In the genomic region with DNA sequence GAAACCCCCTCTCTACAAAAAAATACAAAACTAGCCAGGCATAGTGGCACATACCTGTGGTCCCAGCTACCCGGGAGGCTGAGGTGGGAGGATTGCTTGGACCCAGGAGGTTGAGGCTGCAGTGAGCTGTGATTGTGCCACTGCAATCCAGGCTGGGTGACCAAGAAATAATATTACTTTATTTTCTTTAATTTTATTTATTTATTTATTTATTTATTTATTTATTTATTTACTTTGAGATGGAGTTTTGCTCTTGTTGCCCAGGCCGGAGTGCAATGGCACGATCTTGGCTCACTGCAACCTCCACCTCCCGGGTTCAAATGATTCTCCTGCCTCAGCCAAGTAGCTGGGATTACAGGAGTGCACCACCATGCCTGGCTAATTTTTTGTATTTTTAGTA, we compare ENCODE assay signal across 13 cellular contexts. TPM values are rescaled to one million over a fixed set of nuclear protein-coding genes. Genes with fewer than 3 reads are reported as not detected.
"Had no signal": no experiment of that assay in that cellular context is flagged by ENCODE, and none has a peak within 500 bp of the region (broad histone marks: within the 10 kb centered on the region; RNA-seq: fewer than 3 reads in every experiment).

No MANE protein-coding gene starts in this region.

RNA-seq across cellular contexts. Expression of gene ELN, which starts 16.6 kb away (rescaled TPM):
- total RNA-seq: activated B cell treated with CpG ODN at 0.5 μM for 24 hours; activated CD4-positive, alpha-beta memory T cell treated with anti-CD3 and anti-CD28 coated beads for 36 hours; activated CD4-positive, alpha-beta T cell treated with anti-CD3 and anti-CD28 coated beads, Interleukin-2, amount 10 ng/mL, durations not matched to agents 24 days and 14 days; activated CD8-positive, alpha-beta T cell treated with anti-CD3 and anti-CD28 coated beads for 36 hours; activated naive CD4-positive, alpha-beta T cell treated with anti-CD3 and anti-CD28 coated beads, Interleukin-2, amount 50 U/mL, for 72 hours; activated naive CD8-positive, alpha-beta T cell treated with anti-CD3 and anti-CD28 coated beads for 36 hours; activated T-cell treated with anti-CD3 and anti-CD28 coated beads, Interleukin-2, amount 50 U/mL, for 72 hours; activated T-helper 1 cell treated with anti-CD3 and anti-CD28 coated beads, Interleukin-12 subunit alpha, Interleukin-12 subunit beta, Interleukin-2, Interleukin-4 antibody, amounts not matched to agents 30 ng/mL and 10 ng/mL and 1 ng/mL, durations not matched to agents 14 hours and 24 hours and 36 hours; activated T-helper 17 cell treated with anti-CD3 and anti-CD28 coated beads, Interleukin-2, amount 50 U/mL, for 72 hours; T-helper 1 cell treated with Interleukin-12 subunit alpha and Interleukin-12 subunit beta and Interleukin-4 antibody, amounts not matched to agents 30 ng/mL and 1 ng/mL, for 36 hours; T-helper 17 cell; T-helper 2 cell treated with Interferon-gamma antibody and Interleukin-4, amounts not matched to agents 100 ng/mL and 5 ng/mL, for 36 hours had no signal
- polyA plus RNA-seq: cardiac muscle cell had no signal
